12 cellular contexts compared by ENCODE assay signal in the genomic region with DNA sequence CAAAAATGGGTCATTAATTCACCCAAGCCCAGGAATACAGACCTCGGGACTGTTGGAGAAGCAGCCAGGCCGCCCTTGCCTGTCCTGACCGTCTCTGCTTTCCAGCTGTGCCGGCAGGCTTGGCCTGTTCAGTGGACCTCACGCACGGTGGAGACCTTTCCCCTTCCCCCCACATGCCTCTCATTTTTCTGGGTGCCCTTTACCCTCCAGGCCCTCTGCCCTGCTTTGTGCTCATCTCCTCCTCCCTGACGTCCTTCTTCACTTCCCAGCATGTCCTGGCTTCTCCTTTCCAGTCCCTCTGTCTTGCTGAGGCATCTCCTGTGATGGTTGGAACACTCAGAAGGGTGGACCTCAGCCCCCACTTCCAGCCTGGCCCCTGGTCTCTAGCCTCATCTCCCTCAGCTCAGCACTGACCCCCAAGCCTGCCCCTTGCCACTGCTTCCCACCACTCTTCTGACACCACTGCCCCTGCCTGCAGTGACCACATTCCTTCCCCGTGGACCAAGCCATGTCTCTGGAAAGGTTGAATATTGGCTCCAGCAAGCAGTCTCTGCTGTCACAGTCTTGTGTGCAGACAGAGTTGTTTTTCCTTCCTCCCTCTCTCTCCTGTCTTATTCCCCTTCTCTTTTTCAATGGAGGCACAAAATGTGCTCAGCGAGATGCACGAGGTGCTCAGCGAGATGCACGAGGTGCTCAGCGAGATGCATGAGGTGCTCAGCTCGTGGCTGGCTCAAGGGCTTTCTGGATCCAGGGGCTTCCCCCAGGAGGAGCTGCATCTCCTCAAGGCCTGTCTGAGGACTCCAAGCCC. TPM values are rescaled to one million over a fixed set of nuclear protein-coding genes. Genes with fewer than 3 reads are reported as not detected.
DNase-seq lines count a peak whose midpoint lies in the region; ATAC-seq and TF ChIP-seq lines count a peak whose summit lies in the region.
"Had no signal": no experiment of that assay in that cellular context is flagged by ENCODE, and none has a peak within 500 bp of the region (broad histone marks: within the 10 kb centered on the region; RNA-seq: fewer than 3 reads in every experiment).

No MANE protein-coding gene starts in this region.

- CTCF ChIA-PET in CD4-positive, alpha-beta memory T cell (lab: Charles Lee; ENCODE audit: partially characterized antibody) = no interaction called here

- peaks cover 33 to 78% (median 46%) of the 10 kb centered on the region in 4 donors for H3K4me1 Mint-ChIP-seq in CD4-positive, alpha-beta memory T cell
- H3K4me1 Mint-ChIP-seq in HFFc6 (ENCODE audit: low read depth) = peaks cover 89% of the 10 kb centered on the region
- peaks cover 9% of the 10 kb centered on the region for H3K4me1 Mint-ChIP-seq in endothelial cell (ENCODE audit: unreplicated experiment)
- peaks cover 47% of the 10 kb centered on the region for H3K4me1 Mint-ChIP-seq in neural progenitor cell

- H4K20me1 ChIP-seq in osteoblast (ENCODE audit: insufficient read depth, low read length) (peaks cover 66% of the 10 kb centered on the region), Karpas-422 (ENCODE audit: insufficient read depth, low read depth, low read length) (no peaks in the 10 kb centered on the region), neural progenitor cell (ENCODE audit: low read depth) (peaks cover 13% of the 10 kb centered on the region)

- H3F3A ChIP-seq in neural progenitor cell (ENCODE audit: low read depth) = peaks cover 8% of the 10 kb centered on the region

- peaks cover 10% of the 10 kb centered on the region for H3K36me3 ChIP-seq in CD4-positive, alpha-beta memory T cell (ENCODE audit: insufficient read depth, low read length)
- H3K36me3 ChIP-seq in osteoblast (ENCODE audit: insufficient read depth, low read length) (peaks cover 20% of the 10 kb centered on the region), Karpas-422 (ENCODE audit: insufficient read depth, low read length) (no peaks in the 10 kb centered on the region), neural progenitor cell (no peaks in the 10 kb centered on the region)

- H3K27me3 Mint-ChIP-seq in CD4-positive, alpha-beta memory T cell = no peaks in the 10 kb centered on the region
- H3K27me3 Mint-ChIP-seq in HFFc6 (ENCODE audit: insufficient read depth) (peaks cover 3% of the 10 kb centered on the region), endothelial cell (ENCODE audit: unreplicated experiment) (peaks cover 13% of the 10 kb centered on the region), neural progenitor cell (ENCODE audit: insufficient read depth, low read depth) (peaks cover 3% of the 10 kb centered on the region)

- no peak overlapping the region for H3K4me2 ChIP-seq in osteoblast (ENCODE audit: insufficient read depth, low read length)
- H3K4me2 ChIP-seq in Karpas-422 (ENCODE audit: low read depth, low read length, poor library complexity, severe bottlenecking) = no peak overlapping the region
- H3K4me2 ChIP-seq in neural progenitor cell = no peak overlapping the region

- no peaks in the 10 kb centered on the region for H3K9me3 Mint-ChIP-seq in CD4-positive, alpha-beta memory T cell
- H3K9me3 Mint-ChIP-seq in HFFc6 (no peaks in the 10 kb centered on the region), endothelial cell (ENCODE audit: unreplicated experiment) (no peaks in the 10 kb centered on the region), neural progenitor cell (no peaks in the 10 kb centered on the region)

- H3K9ac ChIP-seq in Karpas-422 (ENCODE audit: low read length) (no peak overlapping the region), neural progenitor cell (no peak overlapping the region)

- H3K4me3 ChIP-seq in CD4-positive, alpha-beta memory T cell (ENCODE audit: low read length in 2 of 2) = no peak overlapping the region
- H3K4me3 ChIP-seq in osteoblast (ENCODE audit: insufficient read depth, low read length) (no peak overlapping the region), Karpas-422 (ENCODE audit: low read length) (no peak overlapping the region), neural progenitor cell (no peak overlapping the region)
- H3K4me3 ChIP-seq: dorsolateral prefrontal cortex had no signal

- H3K9me3 ChIP-seq in CD4-positive, alpha-beta memory T cell (ENCODE audit: control insufficient read depth in 1 of 2, low read length in 2 of 2) = no peaks in the 10 kb centered on the region
- H3K9me3 ChIP-seq in osteoblast (ENCODE audit: low read depth, low read length) (no peaks in the 10 kb centered on the region), Karpas-422 (ENCODE audit: low read length) (no peaks in the 10 kb centered on the region), neural progenitor cell (ENCODE audit: low read depth) (no peaks in the 10 kb centered on the region)

- no peaks in the 10 kb centered on the region for H3K9me2 ChIP-seq in Karpas-422 (replicated peaks; ENCODE audit: insufficient read depth, low read length)

- no peak for DNase-seq in CD4-positive, alpha-beta memory T cell
- DNase-seq in HFFc6 (no peak), endothelial cell (ENCODE audit: low spot score) (no peak), osteoblast (ENCODE audit: insufficient read length, low spot score, missing footprints) (no peak), NOMO-1 treated with dmso at 0.1 percent for 144 hours (lab: John Stamatoyannopoulos, UW; ENCODE audit: unreplicated experiment) (no peak), Karpas-422 (no peak), neural progenitor cell (ENCODE audit: low spot score) (no peak)
- DNase-seq: dorsolateral prefrontal cortex, NCI-H187 had no signal

- TF ChIP-seq CTCF in HFFc6 (IDR thresholded peaks at IDR 0.05) = no peak
- no peak for TF ChIP-seq CTCF in endothelial cell (IDR thresholded peaks at IDR 0.05; ENCODE audit: unreplicated experiment)
- TF ChIP-seq CTCF in osteoblast (IDR thresholded peaks at IDR 0.05; ENCODE audit: extremely low read depth, low read depth, low read length) = no peak
- no peak for TF ChIP-seq CTCF in neural progenitor cell (IDR thresholded peaks at IDR 0.05)

- H3K27ac ChIP-seq in CD4-positive, alpha-beta memory T cell (ENCODE audit: low read depth, low read length) = no peak overlapping the region
- H3K27ac ChIP-seq in osteoblast (ENCODE audit: low read depth, low read length) (peak overlapping the region; percentile 96), Karpas-422 (ENCODE audit: low read length) (no peak overlapping the region), neural progenitor cell (no peak overlapping the region)

- no peaks in the 10 kb centered on the region for H3K27me3 ChIP-seq in CD4-positive, alpha-beta memory T cell (ENCODE audit: insufficient read depth, low read length)
- H3K27me3 ChIP-seq in osteoblast (ENCODE audit: insufficient read depth, low read length) = no peaks in the 10 kb centered on the region
- no peaks in the 10 kb centered on the region for H3K27me3 ChIP-seq in Karpas-422 (ENCODE audit: low read length)
- H3K27me3 ChIP-seq in neural progenitor cell = no peaks in the 10 kb centered on the region
- H3K27me3 ChIP-seq: dorsolateral prefrontal cortex had no signal

- peak overlapping the region; percentile 71 to 91 (median 89) for H3K27ac Mint-ChIP-seq in CD4-positive, alpha-beta memory T cell
- H3K27ac Mint-ChIP-seq in HFFc6 (peak overlapping the region; percentile 96), endothelial cell (ENCODE audit: unreplicated experiment) (peak overlapping the region; percentile 67), neural progenitor cell (no peak overlapping the region)

- ATAC-seq in HG03025 (IDR thresholded peaks at IDR 0.05; ENCODE audit: low FRiP score, unreplicated experiment) = no peak
- ATAC-seq: activated CD4-positive, CD25-positive, alpha-beta regulatory T cell treated with anti-CD3 and anti-CD28 coated beads, Interleukin-2, amount 50 U/mL, for 24 hours; SK-N-SH treated with all-trans-retinoic acid at 6 μM for 48 hours had no signal

- H3K79me2 ChIP-seq in osteoblast (ENCODE audit: insufficient read depth, low read length) (peaks cover 92% of the 10 kb centered on the region), Karpas-422 (ENCODE audit: low read length) (no peaks in the 10 kb centered on the region), neural progenitor cell (ENCODE audit: low read depth) (peaks cover 13% of the 10 kb centered on the region)

- H3K4me3 Mint-ChIP-seq in CD4-positive, alpha-beta memory T cell = peak overlapping the region in 5 of 8 donors; percentile 7 to 62 (median 45)
- H3K4me3 Mint-ChIP-seq in HFFc6 (peak overlapping the region; percentile 50), endothelial cell (ENCODE audit: unreplicated experiment) (peak overlapping the region; percentile 74), neural progenitor cell (no peak overlapping the region)

- intact Hi-C loops in CD4-positive, alpha-beta memory T cell (cut with micrococcal nuclease) = no loop called here

- no peak overlapping the region for H2AFZ ChIP-seq in osteoblast (ENCODE audit: low read length)
- H2AFZ ChIP-seq in Karpas-422 (ENCODE audit: low read length) = no peak overlapping the region
- no peak overlapping the region for H2AFZ ChIP-seq in neural progenitor cell (replicated peaks)

- peaks cover 16 to 29% of the 10 kb centered on the region in 2 donors for H3K36me3 Mint-ChIP-seq in CD4-positive, alpha-beta memory T cell
- H3K36me3 Mint-ChIP-seq in HFFc6 (ENCODE audit: low read depth) = peaks cover 48% of the 10 kb centered on the region
- no peaks in the 10 kb centered on the region for H3K36me3 Mint-ChIP-seq in endothelial cell (ENCODE audit: low read depth, unreplicated experiment)
- peaks cover 25% of the 10 kb centered on the region for H3K36me3 Mint-ChIP-seq in neural progenitor cell

- H3K4me1 ChIP-seq in CD4-positive, alpha-beta memory T cell (ENCODE audit: insufficient read depth, low read length) = peaks cover 34% of the 10 kb centered on the region
- H3K4me1 ChIP-seq in osteoblast (ENCODE audit: insufficient read depth, low read length) = peaks cover 61% of the 10 kb centered on the region
- H3K4me1 ChIP-seq in Karpas-422 (ENCODE audit: low read length) = peaks cover 47% of the 10 kb centered on the region
- peaks cover 14% of the 10 kb centered on the region for H3K4me1 ChIP-seq in neural progenitor cell

- POLR2A ChIA-PET in CD4-positive, alpha-beta memory T cell (lab: Charles Lee; ENCODE audit: partially characterized antibody) = no interaction called here

RNA-seq across cellular contexts. Expression of a gene that starts 14.9 kb away (rescaled TPM):
- total RNA-seq in CD4-positive, alpha-beta memory T cell = 10 to 100 TPM; 20.8 to 21.6 TPM
- 10 to 100 TPM in 1 of 2 donors, 1 to 10 TPM in 1; 8.5 to 27.3 TPM for polyA plus RNA-seq in CD4-positive, alpha-beta memory T cell
- total RNA-seq in HFFc6 (2021; fragmentation: NEBNext Ultra II Directional; extraction: Animal tissue kit (Norgen Biotek cat#: 25700)) = 100 to 1,000 TPM in 4 of 6 experiments, 10 to 100 TPM in 2; 97.2 to 108 (median 101) TPM
- total RNA-seq in endothelial cell (ENCODE audit: unreplicated experiment) (24.6 TPM), osteoblast (12.7 TPM in 2 replicates), neural progenitor cell (ENCODE audit: low replicate concordance) (2.3 and 6.7 TPM in 2 replicates)
- total RNA-seq in Karpas-422 (2014; rRNA removed; shearing (Covaris generic); ENCODE audit: low replicate concordance) = 0.97 and 1.4 TPM in 2 replicates

RNA-seq across cellular contexts. Expression of a gene that starts 59.7 kb away (rescaled TPM):
- total RNA-seq in CD4-positive, alpha-beta memory T cell = 10 to 100 TPM; 10.6 to 10.9 TPM
- 1 to 10 TPM; 3.6 to 5.5 TPM for polyA plus RNA-seq in CD4-positive, alpha-beta memory T cell
- total RNA-seq in HFFc6 (2021; fragmentation: NEBNext Ultra II Directional; extraction: Animal tissue kit (Norgen Biotek cat#: 25700)) = 10 to 100 TPM in 5 of 6 experiments, 1 to 10 TPM in 1; 8.7 to 12.8 (median 12.5) TPM
- total RNA-seq in endothelial cell (ENCODE audit: unreplicated experiment) (45.7 TPM), osteoblast (10.9 and 11.2 TPM in 2 replicates), neural progenitor cell (ENCODE audit: low replicate concordance) (125 and 167 TPM in 2 replicates)
- total RNA-seq in Karpas-422 (2014; rRNA removed; shearing (Covaris generic); ENCODE audit: low replicate concordance) = 2.5 and 5.6 TPM in 2 replicates
